ENCODE assay signal across 21 cellular contexts in the genomic region with DNA sequence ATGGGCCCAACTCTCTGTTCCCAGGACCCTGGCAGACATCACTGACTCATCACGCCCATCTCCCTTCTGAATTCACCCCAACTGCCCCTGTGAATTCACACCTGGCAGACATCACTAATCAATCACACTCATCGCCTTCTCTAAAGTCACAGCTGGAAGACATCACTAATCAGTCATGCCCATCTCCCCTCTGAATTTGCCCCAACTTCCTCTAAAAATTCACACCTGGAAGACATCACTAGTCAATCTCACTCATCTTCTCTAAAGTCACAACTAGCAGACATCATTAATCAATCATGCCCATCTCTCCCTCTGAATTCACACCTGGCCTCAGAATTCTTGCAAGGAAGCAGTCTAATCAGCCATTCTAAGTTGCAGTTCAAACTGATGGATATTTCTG.
"Had no signal": no experiment of that assay in that cellular context is flagged by ENCODE, and none has a peak within 500 bp of the region (broad histone marks: within the 10 kb centered on the region; RNA-seq: fewer than 3 reads in every experiment).

No MANE protein-coding gene starts in this region.

- H3K4me1 ChIP-seq: esophagus squamous epithelium, gastroesophageal sphincter, parathyroid adenoma, psoas muscle, tibial artery, upper lobe of left lung, uterus had no signal

- H3K9me3 ChIP-seq: esophagus squamous epithelium, psoas muscle, right lobe of liver, tibial artery, upper lobe of left lung, uterus had no signal

- H3K27me3 ChIP-seq: hepatocyte, right lobe of liver, upper lobe of left lung, uterus had no signal

- DNase-seq: dermis blood vessel endothelial cell; esophagus squamous epithelium; foreskin fibroblast; left colon; left ventricle myocardium superior; mesenchymal stem cell; naive thymus-derived CD4-positive, alpha-beta T cell; nephron progenitor cell; psoas muscle; retina; right lobe of liver; stimulated activated CD4-positive, alpha-beta T cell treated with anti-CD3 and anti-CD28 coated beads, Interleukin-4, amount 100 ng/mL, for 1 hour; stimulated activated CD8-positive, alpha-beta memory T cell treated with anti-CD3 and anti-CD28 coated beads, Interleukin-4, amount 100 ng/mL, for 48 hours; stimulated activated naive CD8-positive, alpha-beta T cell treated with anti-CD3 and anti-CD28 coated beads, Interleukin-15, Interleukin-2, amounts not matched to agents 100 U/mL and 50 U/mL, for 24 hours; tibial artery; uterus had no signal

- H3K4me3 ChIP-seq: esophagus squamous epithelium, gastroesophageal sphincter, hepatocyte, lung, psoas muscle, right lobe of liver, tibial artery, upper lobe of left lung, uterus had no signal

- H3K27ac ChIP-seq: esophagus squamous epithelium, gastroesophageal sphincter, hepatocyte, parathyroid adenoma, psoas muscle, right lobe of liver, tibial artery, upper lobe of left lung, uterus had no signal

- H3K36me3 ChIP-seq: esophagus squamous epithelium, gastroesophageal sphincter, right lobe of liver, tibial artery, upper lobe of left lung, uterus had no signal
